Comparison of ENCODE assay signal across 32 cellular contexts in genomic region chr9:3807601-3808000, GRCh38.
"Had no signal": no experiment of that assay in that cellular context is flagged by ENCODE, and none has a peak within 500 bp of the region (broad histone marks: within the 10 kb centered on the region; RNA-seq: fewer than 3 reads in every experiment).

No MANE protein-coding gene starts in this region.

- FAIRE-seq: astrocyte, colon had no signal

- H3K36me3 ChIP-seq: esophagus muscularis mucosa, gastrocnemius medialis, heart right ventricle had no signal

- H3K27me3 ChIP-seq: esophagus muscularis mucosa, foreskin keratinocyte, gastrocnemius medialis, heart right ventricle had no signal

- H3K4me1 ChIP-seq: esophagus muscularis mucosa, gastrocnemius medialis, heart right ventricle had no signal

- ATAC-seq: activated naive CD4-positive, alpha-beta T cell treated with anti-CD3 and anti-CD28 coated beads, Interleukin-2, amount 50 U/mL, for 72 hours; activated T-cell treated with anti-CD3 and anti-CD28 coated beads, Interleukin-2, amount 50 U/mL, for 72 hours; effector memory CD8-positive, alpha-beta T cell; foreskin keratinocyte; gastrocnemius medialis; heart right ventricle; T-cell had no signal

- DNase-seq: activated CD4-positive, alpha-beta memory T cell treated with anti-CD3 and anti-CD28 coated beads, Interleukin-2, amount 10 ng/mL, durations not matched to agents 7 days and 5 days; activated CD4-positive, alpha-beta T cell treated with anti-CD3 and anti-CD28 coated beads for 1 hour; activated CD4-positive, alpha-beta T cell treated with anti-CD3 and anti-CD28 coated beads for 4 hours; activated CD4-positive, alpha-beta T cell treated with anti-CD3 and anti-CD28 coated beads, Interleukin-2, amount 10 ng/mL, durations not matched to agents 7 days and 5 days; activated CD4-positive, alpha-beta T cell treated with anti-CD3 and anti-CD28 coated beads, Interleukin-2, amount 50 U/mL, for 4 hours; activated CD4-positive, CD25-positive, alpha-beta regulatory T cell; activated CD8-positive, alpha-beta memory T cell treated with anti-CD3 and anti-CD28 coated beads, Interleukin-2, amount 50 U/mL, for 48 hours; activated gamma-delta T cell; activated naive CD4-positive, alpha-beta T cell; activated naive CD4-positive, alpha-beta T cell treated with anti-CD3 and anti-CD28 coated beads, Interleukin-2, amount 10 ng/mL, durations not matched to agents 7 days and 5 days; activated naive CD8-positive, alpha-beta T cell treated with anti-CD3 and anti-CD28 coated beads, Interleukin-2, amount 10 ng/mL, durations not matched to agents 7 days and 5 days; activated T-cell treated with anti-CD3 and anti-CD28 coated beads for 4 hours; activated T-cell treated with anti-CD3 and anti-CD28 coated beads, Interleukin-2, amount 50 U/mL, for 24 hours; activated T-cell treated with anti-CD3 and anti-CD28 coated beads, Interleukin-2, amount 50 U/mL, for 72 hours; amniotic stem cell; anterior cingulate cortex; caudate nucleus; cortex of kidney; dermis blood vessel endothelial cell; effector CD4-positive, alpha-beta T cell; effector memory CD8-positive, alpha-beta T cell; erythroblast; foreskin keratinocyte; gastrocnemius medialis; heart right ventricle; SW 1271; T-cell; T-helper 9 cell had no signal

- H3K9me3 ChIP-seq: esophagus muscularis mucosa, gastrocnemius medialis had no signal

- H3K4me3 ChIP-seq: esophagus muscularis mucosa, gastrocnemius medialis, heart right ventricle had no signal

- H3K27ac ChIP-seq: esophagus muscularis mucosa, foreskin keratinocyte, gastrocnemius medialis, heart right ventricle had no signal
